In the genomic region with DNA sequence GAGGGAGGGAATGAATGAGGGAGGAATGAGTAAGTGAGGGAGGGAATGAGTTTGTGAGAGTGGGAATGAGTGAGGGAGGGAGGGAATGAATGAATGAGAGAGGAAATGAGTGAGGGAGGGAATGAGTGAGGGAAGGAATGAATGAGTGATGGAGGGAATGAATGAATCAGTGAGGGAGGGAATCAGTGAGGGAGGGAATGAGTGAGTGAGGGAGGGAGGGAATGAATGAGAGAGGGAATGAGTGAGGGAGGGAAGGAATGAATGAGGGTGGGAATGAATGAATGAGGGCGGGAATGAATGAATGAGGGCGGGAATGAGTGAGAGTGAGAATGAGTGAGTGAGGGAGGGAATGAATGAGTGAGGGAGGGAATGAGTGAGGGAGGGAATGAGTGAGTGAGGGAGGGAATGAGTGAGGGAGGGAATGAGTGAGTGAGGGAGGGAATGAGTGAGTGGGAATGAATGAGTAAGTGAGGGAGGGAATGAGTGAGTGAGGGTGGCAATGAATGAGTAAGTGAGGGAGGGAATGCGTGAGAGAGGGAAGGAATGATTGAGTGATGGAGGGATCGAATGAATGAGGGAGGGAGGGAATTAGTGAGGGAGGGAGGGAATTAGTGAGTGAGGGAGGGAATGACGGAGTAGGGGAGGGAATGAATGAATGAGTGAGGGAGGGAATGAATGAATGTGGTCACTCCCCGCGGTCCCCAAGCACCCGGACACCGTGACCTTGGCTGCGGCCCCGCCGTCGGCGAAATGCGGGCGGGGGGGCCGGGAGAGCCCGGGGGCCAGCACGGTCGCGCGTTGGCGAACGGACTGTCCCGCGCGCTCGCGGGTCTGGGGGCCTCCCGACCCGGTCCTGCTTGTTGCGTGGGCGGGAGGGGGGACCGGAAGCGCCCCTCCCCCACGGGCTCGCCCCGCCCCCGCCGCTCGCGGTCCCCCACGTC, we compare ENCODE assay signal across 8 cellular contexts. TPM values are rescaled to one million over a fixed set of nuclear protein-coding genes. Genes with fewer than 3 reads are reported as not detected.
DNase-seq lines count a peak whose midpoint lies in the region; ATAC-seq and TF ChIP-seq lines count a peak whose summit lies in the region.

No MANE protein-coding gene starts in this region.

- no peaks in the 10 kb centered on the region for H3K27me3 Mint-ChIP-seq in activated naive CD4-positive, alpha-beta T cell treated with anti-CD3 and anti-CD28 coated beads for 36 hours (ENCODE audit: low read depth)
- H3K27me3 Mint-ChIP-seq in T-cell = no peaks in the 10 kb centered on the region

- no peak for DNase-seq in activated naive CD4-positive, alpha-beta T cell treated with anti-CD3 and anti-CD28 coated beads for 36 hours
- no peak for DNase-seq in activated naive CD4-positive, alpha-beta T cell treated with anti-CD3 and anti-CD28 coated beads, Interleukin-2, amount 50 U/mL, for 16 hours
- DNase-seq in T-cell = peak in 1 of 34 experiments; percentile 15
- no peak for DNase-seq in fibroblast of villous mesenchyme (ENCODE audit: low read depth)
- DNase-seq in skeletal muscle cell (ENCODE audit: low read depth) = no peak
- no peak for DNase-seq in GF-D8 (lab: John Stamatoyannopoulos, UW)
- DNase-seq in GM13976 (ENCODE audit: low spot score) = no peak

- ATAC-seq in HG03342 (IDR thresholded peaks at IDR 0.05; ENCODE audit: unreplicated experiment) (peak; percentile 27), T-cell (replicated peaks in 1 of 4) (no peak)

- in situ Hi-C loops in GM13976 (cut with MboI; ENCODE audit: low sequenced_read_pairs, unreplicated experiment) = loop anchor here (25.0 kb wide), 1 partner anchor 96 kb away; no protein-coding TSS in a partner anchor

- H3K4me1 Mint-ChIP-seq in activated naive CD4-positive, alpha-beta T cell treated with anti-CD3 and anti-CD28 coated beads for 36 hours (ENCODE audit: low read depth) = peaks cover 46% of the 10 kb centered on the region
- peaks cover 45 to 64% (median 47%) of the 10 kb centered on the region in 3 donors for H3K4me1 Mint-ChIP-seq in T-cell

- CTCF ChIA-PET in activated naive CD4-positive, alpha-beta T cell treated with anti-CD3 and anti-CD28 coated beads for 36 hours (lab: Charles Lee) = no interaction called here
- CTCF ChIA-PET in T-cell (lab: Charles Lee) = interaction anchor here in 1 of 2 donors (0.5 kb wide), 1 partner anchor 23 kb away, joined by 3 read pairs; no protein-coding TSS in a partner anchor

- H3K4me3 ChIP-seq in fibroblast of villous mesenchyme (ENCODE audit: low read depth, low read length) = peak overlapping the region; percentile 61
- peak overlapping the region; percentile 53 for H3K4me3 ChIP-seq in skeletal muscle cell (ENCODE audit: low read depth, low read length)

- peak overlapping the region; percentile 82 for H3K4me3 Mint-ChIP-seq in activated naive CD4-positive, alpha-beta T cell treated with anti-CD3 and anti-CD28 coated beads for 36 hours
- peak overlapping the region; percentile 79 to 85 (median 83) for H3K4me3 Mint-ChIP-seq in T-cell

- peak overlapping the region; percentile 99 for H3K27ac Mint-ChIP-seq in activated naive CD4-positive, alpha-beta T cell treated with anti-CD3 and anti-CD28 coated beads for 36 hours
- peak overlapping the region in 1 of 2 donors; percentile 36 for H3K27ac Mint-ChIP-seq in T-cell

- intact Hi-C loops in activated naive CD4-positive, alpha-beta T cell treated with anti-CD3 and anti-CD28 coated beads for 36 hours (cut with micrococcal nuclease) = loop anchor here (2.0 kb wide), 5 partner anchors 70 to 782 kb away; partner anchors contain the start of genes CAPN15, EME2, MRPS34 and UQCC4

- peaks cover 15% of the 10 kb centered on the region for H3K36me3 Mint-ChIP-seq in activated naive CD4-positive, alpha-beta T cell treated with anti-CD3 and anti-CD28 coated beads for 36 hours (ENCODE audit: low read depth)
- peaks cover 3% of the 10 kb centered on the region for H3K36me3 Mint-ChIP-seq in T-cell

- no peak for TF ChIP-seq CTCF in fibroblast of villous mesenchyme (IDR thresholded peaks at IDR 0.05; ENCODE audit: insufficient read depth, low read depth, low read length)
- TF ChIP-seq CTCF in GM13976 (IDR thresholded peaks at IDR 0.05; ENCODE audit: borderline replicate concordance, control extremely low read depth, extremely low read depth, insufficient read depth, missing control alignments) = no peak

- POLR2A ChIA-PET in T-cell (lab: Charles Lee) = interaction anchor here in 1 of 2 donors (0.6 kb wide), 1 partner anchor 9 kb away, joined by 3 read pairs; no protein-coding TSS in a partner anchor

- peaks cover 2% of the 10 kb centered on the region for H3K9me3 Mint-ChIP-seq in activated naive CD4-positive, alpha-beta T cell treated with anti-CD3 and anti-CD28 coated beads for 36 hours
- H3K9me3 Mint-ChIP-seq in T-cell = no peaks in the 10 kb centered on the region

RNA-seq across cellular contexts. Expression of gene UBE2I, which starts 1.1 kb away (rescaled TPM):
- 100 to 1,000 TPM; 273 to 297 TPM for total RNA-seq in activated naive CD4-positive, alpha-beta T cell treated with anti-CD3 and anti-CD28 coated beads for 36 hours
- total RNA-seq in T-cell = 100 to 1,000 TPM; 173 to 247 (median 190) TPM
- total RNA-seq in fibroblast of villous mesenchyme = 44.9 and 46.4 TPM in 2 replicates

RNA-seq across cellular contexts. Expression of gene BAIAP3, which starts 25.1 kb away (rescaled TPM):
- total RNA-seq in activated naive CD4-positive, alpha-beta T cell treated with anti-CD3 and anti-CD28 coated beads for 36 hours = under 1 TPM; 0.10 to 0.37 TPM
- total RNA-seq in T-cell (10 to 100 TPM in 4 of 5 donors, 1 to 10 TPM in 1; 9.1 to 12.8 (median 12.7) TPM), fibroblast of villous mesenchyme (under 0.01 and 0.32 TPM in 2 replicates)

RNA-seq across cellular contexts. Expression of gene TSR3, which starts 43.4 kb away (rescaled TPM):
- total RNA-seq in activated naive CD4-positive, alpha-beta T cell treated with anti-CD3 and anti-CD28 coated beads for 36 hours = 10 to 100 TPM; 48.5 to 50.7 TPM
- total RNA-seq in T-cell (10 to 100 TPM; 25.4 to 53.1 (median 48.1) TPM), fibroblast of villous mesenchyme (42.7 and 55.7 TPM in 2 replicates)

RNA-seq across cellular contexts. Expression of gene GNPTG, which starts 43.4 kb away (rescaled TPM):
- total RNA-seq in activated naive CD4-positive, alpha-beta T cell treated with anti-CD3 and anti-CD28 coated beads for 36 hours = 10 to 100 TPM; 15.9 to 17.3 TPM
- total RNA-seq in T-cell (10 to 100 TPM; 42.6 to 66.5 (median 63.1) TPM), fibroblast of villous mesenchyme (25.1 and 26.3 TPM in 2 replicates)

RNA-seq across cellular contexts. Expression of gene TPSD1, which starts 52.4 kb away (rescaled TPM):
- total RNA-seq in activated naive CD4-positive, alpha-beta T cell treated with anti-CD3 and anti-CD28 coated beads for 36 hours = not detected
- under 1 TPM in 4 of 5 donors, not detected in 1; 0.28 to 0.40 (median 0.31) TPM for total RNA-seq in T-cell
- not detected in 2 replicates for total RNA-seq in fibroblast of villous mesenchyme
